23 cellular contexts compared by ENCODE assay signal in genomic region chr17:27669850-27670249, GRCh38. TPM values are rescaled to one million over a fixed set of nuclear protein-coding genes. Genes with fewer than 3 reads are reported as not detected.
A peak's percentile ranks its signal among the peaks of the same experiment; 100 is the strongest.
DNase-seq lines count a peak whose midpoint lies in the region; ATAC-seq and TF ChIP-seq lines count a peak whose summit lies in the region.
"Had no signal": no experiment of that assay in that cellular context is flagged by ENCODE, and none has a peak within 500 bp of the region (broad histone marks: within the 10 kb centered on the region; RNA-seq: fewer than 3 reads in every experiment).

No MANE protein-coding gene starts in this region.

- no peak overlapping the region for H3K4me2 ChIP-seq in H9 (ENCODE audit: insufficient read depth, insufficient read length, low read length)
- no peak overlapping the region for H3K4me2 ChIP-seq in osteoblast (ENCODE audit: insufficient read depth, low read length)
- H3K4me2 ChIP-seq in trophoblast cell (ENCODE audit: low read length) = no peak overlapping the region
- H3K4me2 ChIP-seq: A549; BLaER1 treated with 17β-estradiol and CSF1 and Interleukin-3, amounts not matched to agents 10 nM and 100 nM; GM23338 had no signal

- H2AK5ac ChIP-seq in H9 (ENCODE audit: insufficient read length, low read length) = no peak overlapping the region
- no peak overlapping the region for H2AK5ac ChIP-seq in trophoblast cell (ENCODE audit: low read length)

- H3K36me3 Mint-ChIP-seq in H9 (ENCODE audit: insufficient read depth in 1 of 3, low read depth in 3 of 3) (no peaks in the 10 kb centered on the region), progenitor cell of endocrine pancreas (ENCODE audit: insufficient read depth) (no peaks in the 10 kb centered on the region)
- H3K36me3 Mint-ChIP-seq: CD14-positive monocyte; CD8-positive, alpha-beta memory T cell had no signal

- no peaks in the 10 kb centered on the region for H3K4me1 Mint-ChIP-seq in H9
- H3K4me1 Mint-ChIP-seq in progenitor cell of endocrine pancreas (ENCODE audit: low read depth) = no peaks in the 10 kb centered on the region
- H3K4me1 Mint-ChIP-seq: CD14-positive monocyte; CD8-positive, alpha-beta memory T cell; GM23338 had no signal

- H3K79me1 ChIP-seq in H9 (ENCODE audit: insufficient read depth, low read depth, low read length, poor library complexity, severe bottlenecking) (no peaks in the 10 kb centered on the region), trophoblast cell (ENCODE audit: low read length) (no peaks in the 10 kb centered on the region)

- H3K23me2 ChIP-seq in H9 (ENCODE audit: insufficient read length, low read depth, low read length, poor library complexity, severe bottlenecking) = no peaks in the 10 kb centered on the region

- no peaks in the 10 kb centered on the region; a peak in 1 of 5 replicates for H3K9me3 Mint-ChIP-seq in H9
- H3K9me3 Mint-ChIP-seq in progenitor cell of endocrine pancreas (ENCODE audit: low read depth) = no peaks in the 10 kb centered on the region
- H3K9me3 Mint-ChIP-seq: CD4-positive, alpha-beta T cell had no signal

- no peak overlapping the region for H4K12ac ChIP-seq in trophoblast cell (ENCODE audit: low read depth, low read length)

- in situ Hi-C loops in G401 (cut with HindIII; ENCODE audit: low sequenced_read_pairs) = no loop called here

- H3K23ac ChIP-seq in H9 (ENCODE audit: insufficient read length, low read depth, low read length) (no peak overlapping the region), trophoblast cell (ENCODE audit: low read length) (no peak overlapping the region)

- H4K91ac ChIP-seq in H9 (ENCODE audit: insufficient read length, low read depth, low read length) = no peak overlapping the region
- no peak overlapping the region for H4K91ac ChIP-seq in trophoblast cell (ENCODE audit: low read depth, low read length)

- no peak overlapping the region for H3K27ac ChIP-seq in H9 (ENCODE audit: insufficient read length, low read depth, low read length)
- H3K27ac ChIP-seq in coronary artery = no peak overlapping the region
- no peak overlapping the region for H3K27ac ChIP-seq in osteoblast (ENCODE audit: low read depth, low read length)
- no peak overlapping the region for H3K27ac ChIP-seq in trophoblast cell (ENCODE audit: low read depth, low read length)
- H3K27ac ChIP-seq: A549; BLaER1 treated with 17β-estradiol and CSF1 and Interleukin-3, amounts not matched to agents 10 nM and 100 nM had no signal

- no peaks in the 10 kb centered on the region for H4K20me1 ChIP-seq in H9 (ENCODE audit: control insufficient read depth, insufficient read depth, insufficient read length)
- no peaks in the 10 kb centered on the region for H4K20me1 ChIP-seq in osteoblast (ENCODE audit: insufficient read depth, low read length)
- H4K20me1 ChIP-seq: BLaER1 treated with 17β-estradiol and CSF1 and Interleukin-3, amounts not matched to agents 10 nM and 100 nM had no signal

- H3K27ac Mint-ChIP-seq in H9 (no peak overlapping the region), progenitor cell of endocrine pancreas (no peak overlapping the region)
- H3K27ac Mint-ChIP-seq: CD4-positive, alpha-beta T cell; GM23338 had no signal

- H3K4me3 ChIP-seq in coronary artery (no peak overlapping the region), osteoblast (ENCODE audit: insufficient read depth, low read length) (no peak overlapping the region), trophoblast cell (ENCODE audit: low read depth, low read length) (no peak overlapping the region)
- H3K4me3 ChIP-seq: A549; BLaER1 treated with 17β-estradiol and CSF1 and Interleukin-3, amounts not matched to agents 10 nM and 100 nM; GM23338 had no signal

- TF ChIP-seq CTCF in H9 (conservative IDR thresholded peaks at IDR 0.05) = no peak
- no peak for TF ChIP-seq CTCF in coronary artery (IDR thresholded peaks at IDR 0.05)
- no peak for TF ChIP-seq CTCF in osteoblast (IDR thresholded peaks at IDR 0.05; ENCODE audit: extremely low read depth, low read depth, low read length)
- TF ChIP-seq CTCF in progenitor cell of endocrine pancreas (IDR thresholded peaks at IDR 0.05; ENCODE audit: unreplicated experiment) = no peak

- H3K79me2 ChIP-seq in H9 (ENCODE audit: insufficient read depth, low read length) = no peaks in the 10 kb centered on the region
- no peaks in the 10 kb centered on the region for H3K79me2 ChIP-seq in osteoblast (ENCODE audit: insufficient read depth, low read length)
- no peaks in the 10 kb centered on the region for H3K79me2 ChIP-seq in trophoblast cell (ENCODE audit: control insufficient read depth, insufficient read depth, low read length, poor library complexity)

- H2BK20ac ChIP-seq in H9 (ENCODE audit: low read depth, low read length, poor library complexity, severe bottlenecking) = no peak overlapping the region

- H2BK15ac ChIP-seq in H9 (ENCODE audit: low read depth, low read length) = no peak overlapping the region

- H4K8ac ChIP-seq in H9 (replicated peaks; ENCODE audit: insufficient read length, low read depth, low read length) = no peak overlapping the region
- no peak overlapping the region for H4K8ac ChIP-seq in trophoblast cell (ENCODE audit: low read depth, low read length)

- H3K27me3 ChIP-seq in H9 (ENCODE audit: insufficient read depth, low read length) = no peaks in the 10 kb centered on the region
- no peaks in the 10 kb centered on the region for H3K27me3 ChIP-seq in osteoblast (ENCODE audit: insufficient read depth, low read length)
- H3K27me3 ChIP-seq in trophoblast cell (ENCODE audit: insufficient read depth, low read length) = no peaks in the 10 kb centered on the region
- H3K27me3 ChIP-seq: BE2C; BLaER1 treated with 17β-estradiol and CSF1 and Interleukin-3, amounts not matched to agents 10 nM and 100 nM had no signal

- H3K9ac ChIP-seq in H9 (ENCODE audit: extremely low read depth, insufficient read length, low read length) = no peak overlapping the region
- H3K9ac ChIP-seq in trophoblast cell (ENCODE audit: low read length) = no peak overlapping the region
- H3K9ac ChIP-seq: BLaER1 treated with 17β-estradiol and CSF1 and Interleukin-3, amounts not matched to agents 10 nM and 100 nM had no signal

- H3K4me3 Mint-ChIP-seq in H9 = no peak overlapping the region
- no peak overlapping the region for H3K4me3 Mint-ChIP-seq in progenitor cell of endocrine pancreas (ENCODE audit: low read depth)
- H3K4me3 Mint-ChIP-seq: CD14-positive monocyte; CD4-positive, alpha-beta T cell; CD8-positive, alpha-beta memory T cell; GM23338 had no signal

- H3K18ac ChIP-seq in H9 (ENCODE audit: insufficient read length, low read depth, low read length) = no peak overlapping the region
- no peak overlapping the region for H3K18ac ChIP-seq in trophoblast cell (ENCODE audit: low read length)

- no peaks in the 10 kb centered on the region for H3K36me3 ChIP-seq in osteoblast (ENCODE audit: insufficient read depth, low read length)
- no peaks in the 10 kb centered on the region for H3K36me3 ChIP-seq in trophoblast cell (ENCODE audit: control insufficient read depth in 1 of 2, insufficient read depth in 2 of 2, low read length in 2 of 2)
- H3K36me3 ChIP-seq: BE2C; BLaER1 treated with 17β-estradiol and CSF1 and Interleukin-3, amounts not matched to agents 10 nM and 100 nM had no signal

- H3K4me1 ChIP-seq in H9 (ENCODE audit: insufficient read depth, low read length) (no peaks in the 10 kb centered on the region), osteoblast (ENCODE audit: insufficient read depth, low read length) (no peaks in the 10 kb centered on the region), trophoblast cell (ENCODE audit: control insufficient read depth in 1 of 2, insufficient read depth in 2 of 2, low read length in 2 of 2) (no peaks in the 10 kb centered on the region)
- H3K4me1 ChIP-seq: A549; BE2C; BLaER1 treated with 17β-estradiol and CSF1 and Interleukin-3, amounts not matched to agents 10 nM and 100 nM had no signal

- no peak overlapping the region for H3K56ac ChIP-seq in H9 (ENCODE audit: insufficient read length, low read depth, low read length)

- WGBS in H9 (ENCODE audit: extremely low coverage, insufficient read length, low lambda C conversion rate) = no CpG with 5 or more reads among the region's 5 CpGs
- WGBS in trophoblast cell (ENCODE audit: extremely low coverage, insufficient coverage, insufficient read length) = no CpG with 5 or more reads among the region's 5 CpGs

- H3K4ac ChIP-seq in H9 (ENCODE audit: low read depth, low read length) (no peak overlapping the region), trophoblast cell (ENCODE audit: low read depth, low read length) (no peak overlapping the region)

- H3K27me3 Mint-ChIP-seq in H9 (ENCODE audit: low read depth) = no peaks in the 10 kb centered on the region; the same call in 1 of the 2 replicates
- no peaks in the 10 kb centered on the region for H3K27me3 Mint-ChIP-seq in progenitor cell of endocrine pancreas
- H3K27me3 Mint-ChIP-seq: CD4-positive, alpha-beta T cell had no signal

- H2AFZ ChIP-seq in H9 (ENCODE audit: low read length) = no peak overlapping the region
- H2AFZ ChIP-seq in osteoblast (ENCODE audit: low read length) = no peak overlapping the region
- no peak overlapping the region for H2AFZ ChIP-seq in trophoblast cell (ENCODE audit: insufficient read depth, low read length, poor library complexity)
- H2AFZ ChIP-seq: GM23338 had no signal

- H3K14ac ChIP-seq in H9 (ENCODE audit: insufficient read depth, low read length) (no peak overlapping the region), trophoblast cell (ENCODE audit: low read length) (no peak overlapping the region)

- DNase-seq in G401 (ENCODE audit: low spot score) = peak; percentile 43
- DNase-seq in H9 = peak; percentile 18
- DNase-seq in coronary artery (ENCODE audit: low spot score) = peak; percentile 52
- DNase-seq in osteoblast (ENCODE audit: insufficient read length, low spot score, missing footprints) = peak; percentile 13
- DNase-seq in trophoblast cell = no peak
- DNase-seq in activated CD4-positive, alpha-beta T cell treated with anti-CD3 and anti-CD28 coated beads for 48 hours = no peak
- DNase-seq in progenitor cell of endocrine pancreas (ENCODE audit: low spot score, unreplicated experiment) = no peak
- DNase-seq: 8988T; ACHN; AML-193; BE2C; CD4-positive, alpha-beta T cell; CD8-positive, alpha-beta memory T cell; DMS 273 treated with DMSO at 0.1 percent for 48 hours; DMS79; EL; GF-D8; HCEC 1CT had no signal

- H2BK120ac ChIP-seq in H9 (ENCODE audit: low read depth, low read length, poor library complexity, severe bottlenecking) (no peak overlapping the region), trophoblast cell (ENCODE audit: insufficient read depth, low read length, poor library complexity) (no peak overlapping the region)

- H3T11ph ChIP-seq in H9 (ENCODE audit: low read length) = no peak overlapping the region

- H4K5ac ChIP-seq in H9 (ENCODE audit: insufficient read length, low read depth, low read length) = no peak overlapping the region

- H2BK12ac ChIP-seq in H9 (ENCODE audit: insufficient read length, low read depth, low read length) = no peak overlapping the region
- H2BK12ac ChIP-seq in trophoblast cell (ENCODE audit: low read length) = no peak overlapping the region

- H3K9me3 ChIP-seq in H9 (ENCODE audit: control insufficient read depth, low read depth, low read length) (no peaks in the 10 kb centered on the region), osteoblast (ENCODE audit: low read depth, low read length) (no peaks in the 10 kb centered on the region), trophoblast cell (ENCODE audit: insufficient read depth, low read depth, low read length) (peaks cover 3% of the 10 kb centered on the region)
- H3K9me3 ChIP-seq: A549; BE2C; BLaER1 treated with 17β-estradiol and CSF1 and Interleukin-3, amounts not matched to agents 10 nM and 100 nM had no signal

- H2BK5ac ChIP-seq in H9 (ENCODE audit: insufficient read length, low read length) = no peak overlapping the region
- H2BK5ac ChIP-seq in trophoblast cell (ENCODE audit: low read depth, low read length, poor library complexity) = no peak overlapping the region

- ATAC-seq in GM19328 (IDR thresholded peaks at IDR 0.05; ENCODE audit: unreplicated experiment) = no peak
- ATAC-seq: A549, GM23338 had no signal

RNA-seq across cellular contexts. Expression of gene LGALS9, which starts 38.9 kb away (rescaled TPM):
- not detected in 2 replicates for total RNA-seq in G401 (2014; rRNA removed; shearing (Covaris generic))
- total RNA-seq in H9 (2021) (2.0 and 2.5 TPM in 2 replicates), osteoblast (1.4 and 4.7 TPM in 2 replicates), progenitor cell of endocrine pancreas (2.1 and 3.1 TPM in 2 replicates)
- 4.2 and 5.3 TPM in 2 replicates for polyA plus RNA-seq in trophoblast cell (2013)

Comparison
In these comparisons a context has a peak if more than half of its experiments do, and no peak if none do; other contexts are left out.
1. DNase-seq: peak in G401 (single experiment), H9 (single experiment), coronary artery (single experiment) and osteoblast (single experiment); none in trophoblast cell (0 of 2), activated CD4-positive, alpha-beta T cell treated with anti-CD3 and anti-CD28 coated beads for 48 hours (single experiment) and progenitor cell of endocrine pancreas (single experiment).